In the genomic region with DNA sequence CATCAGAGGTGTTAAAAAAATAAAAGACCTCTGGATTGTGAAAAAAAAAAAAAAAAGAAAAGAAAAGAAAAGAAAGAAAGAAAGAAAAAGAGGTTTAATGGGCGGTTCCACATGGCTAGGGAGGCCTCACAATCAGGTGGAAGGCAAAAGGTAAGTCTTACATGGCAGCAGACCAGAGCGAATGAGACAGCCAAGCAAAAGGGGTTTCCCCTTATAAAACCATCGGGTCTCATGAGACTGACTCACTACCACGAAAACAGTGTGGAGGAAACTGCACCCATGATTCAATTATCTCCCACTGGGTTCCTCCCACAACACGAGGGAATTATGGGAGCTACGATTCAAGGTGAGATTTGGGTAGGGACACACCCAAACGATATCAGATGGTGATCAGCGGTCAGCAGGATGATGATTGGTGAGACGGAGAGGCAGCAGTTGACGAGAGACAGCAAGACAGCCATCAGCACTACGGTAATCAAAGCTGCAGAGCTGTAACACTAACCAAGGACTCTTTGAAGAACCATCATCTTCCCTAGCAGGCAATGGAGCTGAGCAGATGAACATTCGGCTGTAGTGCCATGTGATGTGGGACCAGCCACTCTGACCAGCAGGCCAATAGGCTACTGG, we compare ENCODE assay signal across 13 cellular contexts. TPM values are rescaled to one million over a fixed set of nuclear protein-coding genes. Genes with fewer than 3 reads are reported as not detected.
A peak's percentile ranks its signal among the peaks of the same experiment; 100 is the strongest.
DNase-seq lines count a peak whose midpoint lies in the region; ATAC-seq and TF ChIP-seq lines count a peak whose summit lies in the region.
"Had no signal": no experiment of that assay in that cellular context is flagged by ENCODE, and none has a peak within 500 bp of the region (broad histone marks: within the 10 kb centered on the region; RNA-seq: fewer than 3 reads in every experiment).

No MANE protein-coding gene starts in this region.

- intact Hi-C loops in naive thymus-derived CD4-positive, alpha-beta T cell (cut with micrococcal nuclease), result no loop called here

- CTCF ChIA-PET in naive thymus-derived CD4-positive, alpha-beta T cell (lab: Charles Lee), result interaction anchor here (0.6 to 1.1 kb wide), 2 partner anchors 49 to 606 kb away, joined by 4 to 5 read pairs; no protein-coding TSS in a partner anchor

- H3K36me3 Mint-ChIP-seq in naive thymus-derived CD4-positive, alpha-beta T cell, result peaks cover 0 to 4% (median 3%) of the 10 kb centered on the region in 5 donors

- H3K4me1 ChIP-seq in BLaER1 treated with 17β-estradiol and CSF1 and Interleukin-3, amounts not matched to agents 10 nM and 100 nM, result peaks cover 15 to 72% (median 26%) of the 10 kb centered on the region in 10 experiments; a peak in 19 of 20 replicates
- H3K4me1 ChIP-seq in naive thymus-derived CD4-positive, alpha-beta T cell (ENCODE audit: control insufficient read depth in 2 of 2, insufficient read depth in 2 of 2, low read length in 2 of 2), result no peaks in the 10 kb centered on the region

- H3K4me1 Mint-ChIP-seq in naive thymus-derived CD4-positive, alpha-beta T cell, result peaks cover 5 to 15% (median 8%) of the 10 kb centered on the region in 7 donors

- peak overlapping the region in 1 of 9 donors; percentile 84 for H3K27ac Mint-ChIP-seq in naive thymus-derived CD4-positive, alpha-beta T cell
- H3K27ac Mint-ChIP-seq: nephron progenitor cell had no signal

- H4K20me1 ChIP-seq in BLaER1 treated with 17β-estradiol and CSF1 and Interleukin-3, amounts not matched to agents 10 nM and 100 nM, result no peaks in the 10 kb centered on the region

- H3K27me3 ChIP-seq in BLaER1 treated with 17β-estradiol and CSF1 and Interleukin-3, amounts not matched to agents 10 nM and 100 nM, result peaks cover 0 to 3% (median 0%) of the 10 kb centered on the region in 11 experiments; a peak in 2 of 22 replicates
- no peaks in the 10 kb centered on the region for H3K27me3 ChIP-seq in naive thymus-derived CD4-positive, alpha-beta T cell (ENCODE audit: control insufficient read depth in 2 of 2, insufficient read depth in 2 of 2, low read length in 2 of 2)

- peaks cover 16 to 72% (median 31%) of the 10 kb centered on the region in 11 experiments for H3K9me3 ChIP-seq in BLaER1 treated with 17β-estradiol and CSF1 and Interleukin-3, amounts not matched to agents 10 nM and 100 nM (replicated peaks in 1 of 11)
- H3K9me3 ChIP-seq in naive thymus-derived CD4-positive, alpha-beta T cell (ENCODE audit: control insufficient read depth in 2 of 3, low read length in 3 of 3), result peaks cover 0 to 8% (median 0%) of the 10 kb centered on the region in 3 experiments

- POLR2A ChIA-PET in naive thymus-derived CD4-positive, alpha-beta T cell (lab: Charles Lee), result interaction anchor here (0.8 kb wide), 1 partner anchor 101 kb away, joined by 3 read pairs; no protein-coding TSS in a partner anchor

- peaks cover 0 to 17% (median 5%) of the 10 kb centered on the region in 5 donors for H3K27me3 Mint-ChIP-seq in naive thymus-derived CD4-positive, alpha-beta T cell

- no peak overlapping the region for H3K4me3 ChIP-seq in BLaER1 treated with 17β-estradiol and CSF1 and Interleukin-3, amounts not matched to agents 10 nM and 100 nM
- no peak overlapping the region for H3K4me3 ChIP-seq in naive thymus-derived CD4-positive, alpha-beta T cell (ENCODE audit: low read length)
- H3K4me3 ChIP-seq: skin epidermis had no signal

- ATAC-seq in HG03354 (IDR thresholded peaks at IDR 0.05; ENCODE audit: poor library complexity, severe bottlenecking, unreplicated experiment) (peak; percentile 53), SK-N-SH treated with all-trans-retinoic acid at 6 μM for 48 hours (no peak), HG02852 (IDR thresholded peaks at IDR 0.05; ENCODE audit: unreplicated experiment) (no peak)
- peak; percentile 64 for ATAC-seq in naive thymus-derived CD4-positive, alpha-beta T cell

- H3K4me2 ChIP-seq in BLaER1 treated with 17β-estradiol and CSF1 and Interleukin-3, amounts not matched to agents 10 nM and 100 nM, result peak overlapping the region in 10 of 11 experiments; percentile 1 to 77 (median 31); a peak in 19 of 22 replicates

- H3K9ac ChIP-seq in BLaER1 treated with 17β-estradiol and CSF1 and Interleukin-3, amounts not matched to agents 10 nM and 100 nM, result no peak overlapping the region

- peak; percentile 26 for DNase-seq in activated T-helper 9 cell treated with anti-CD3 and anti-CD28 coated beads, Interleukin-2, amount 50 U/mL, for 16 hours (ENCODE audit: low read depth)
- peak in 1 of 9 donors; percentile 25 for DNase-seq in naive thymus-derived CD4-positive, alpha-beta T cell
- DNase-seq in C1 segment of cervical spinal cord (lab: John Stamatoyannopoulos, UW) (no peak), amygdala (lab: John Stamatoyannopoulos, UW) (no peak)
- DNase-seq: Calu3, nephron progenitor cell, SHP77 had no signal

- peaks cover 3 to 29% (median 13%) of the 10 kb centered on the region in 11 donors for H3K9me3 Mint-ChIP-seq in naive thymus-derived CD4-positive, alpha-beta T cell

- peak overlapping the region in 1 of 10 donors; percentile 7 for H3K4me3 Mint-ChIP-seq in naive thymus-derived CD4-positive, alpha-beta T cell
- H3K4me3 Mint-ChIP-seq: nephron progenitor cell had no signal

- peak overlapping the region in 6 of 11 experiments; percentile 3 to 66 (median 46); a peak in 8 of 22 replicates for H3K27ac ChIP-seq in BLaER1 treated with 17β-estradiol and CSF1 and Interleukin-3, amounts not matched to agents 10 nM and 100 nM
- H3K27ac ChIP-seq in naive thymus-derived CD4-positive, alpha-beta T cell (ENCODE audit: low read depth, low read length), result no peak overlapping the region
- H3K27ac ChIP-seq: skin epidermis had no signal

- H3K36me3 ChIP-seq in BLaER1 treated with 17β-estradiol and CSF1 and Interleukin-3, amounts not matched to agents 10 nM and 100 nM, result no peaks in the 10 kb centered on the region
- H3K36me3 ChIP-seq in naive thymus-derived CD4-positive, alpha-beta T cell (ENCODE audit: control insufficient read depth in 2 of 3, insufficient read depth in 3 of 3, low read length in 3 of 3), result no peaks in the 10 kb centered on the region

TF ChIP-seq in SK-N-SH treated with all-trans-retinoic acid at 6 μM for 48 hours, 23 proteins besides CTCF, POLR2A, EP300 and RAD21:
- no peak for TF ChIP-seq BACH2 (CRISPR knock-in tag; IDR thresholded peaks at IDR 0.05; ENCODE audit: borderline replicate concordance)
- TF ChIP-seq RARB (CRISPR knock-in tag; IDR thresholded peaks at IDR 0.05), result no peak
- TF ChIP-seq ARNTL (CRISPR knock-in tag; IDR thresholded peaks at IDR 0.05; ENCODE audit: borderline replicate concordance, low read depth), result no peak
- TF ChIP-seq, protein P1, sequence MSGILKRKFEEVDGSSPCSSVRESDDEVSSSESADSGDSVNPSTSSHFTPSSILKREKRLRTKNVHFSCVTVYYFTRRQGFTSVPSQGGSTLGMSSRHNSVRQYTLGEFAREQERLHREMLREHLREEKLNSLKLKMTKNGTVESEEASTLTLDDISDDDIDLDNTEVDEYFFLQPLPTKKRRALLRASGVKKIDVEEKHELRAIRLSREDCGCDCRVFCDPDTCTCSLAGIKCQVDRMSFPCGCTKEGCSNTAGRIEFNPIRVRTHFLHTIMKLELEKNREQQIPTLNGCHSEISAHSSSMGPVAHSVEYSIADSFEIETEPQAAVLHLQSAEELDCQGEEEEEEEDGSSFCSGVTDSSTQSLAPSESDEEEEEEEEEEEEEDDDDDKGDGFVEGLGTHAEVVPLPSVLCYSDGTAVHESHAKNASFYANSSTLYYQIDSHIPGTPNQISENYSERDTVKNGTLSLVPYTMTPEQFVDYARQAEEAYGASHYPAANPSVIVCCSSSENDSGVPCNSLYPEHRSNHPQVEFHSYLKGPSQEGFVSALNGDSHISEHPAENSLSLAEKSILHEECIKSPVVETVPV (CRISPR knock-in tag; IDR thresholded peaks at IDR 0.05), result no peak

RNA-seq across cellular contexts. Expression of gene CD209, which starts 3.9 kb away (rescaled TPM):
- total RNA-seq in naive thymus-derived CD4-positive, alpha-beta T cell, result under 1 TPM in 3 of 5 experiments, not detected in 2; 0.27 to 0.68 (median 0.32) TPM
- not detected for polyA plus RNA-seq in naive thymus-derived CD4-positive, alpha-beta T cell
- total RNA-seq: Calu3 had no signal

RNA-seq across cellular contexts. Expression of gene CLEC4M, which starts 11.8 kb away (rescaled TPM):
- not detected for total RNA-seq in naive thymus-derived CD4-positive, alpha-beta T cell
- polyA plus RNA-seq in naive thymus-derived CD4-positive, alpha-beta T cell, result under 1 TPM in 1 of 2 donors, not detected in 1; 0.74 TPM
- total RNA-seq: Calu3, temporal lobe had no signal

RNA-seq across cellular contexts. Expression of gene CLEC4G, which starts 19.4 kb away (rescaled TPM):
- total RNA-seq in naive thymus-derived CD4-positive, alpha-beta T cell, result 1 to 10 TPM in 1 of 5 experiments, not detected in 4; 1.2 TPM
- polyA plus RNA-seq in naive thymus-derived CD4-positive, alpha-beta T cell, result not detected
- total RNA-seq: Calu3 had no signal

RNA-seq across cellular contexts. Expression of gene FCER2, which starts 49.3 kb away (rescaled TPM):
- total RNA-seq in naive thymus-derived CD4-positive, alpha-beta T cell, result 1 to 10 TPM in 2 of 5 experiments, under 1 TPM in 1, not detected in 2; 0.32 to 3.8 (median 1.3) TPM
- polyA plus RNA-seq in naive thymus-derived CD4-positive, alpha-beta T cell, result under 1 TPM; 0.48 to 0.52 TPM
- total RNA-seq: Calu3 had no signal

Comparison
In these comparisons a context has a peak if more than half of its experiments do, and no peak if none do; other contexts are left out.
1. ATAC-seq: peak in HG03354 (single experiment) and naive thymus-derived CD4-positive, alpha-beta T cell (single experiment); none in SK-N-SH treated with all-trans-retinoic acid at 6 μM for 48 hours (single experiment) and HG02852 (single experiment).